In the genomic region with DNA sequence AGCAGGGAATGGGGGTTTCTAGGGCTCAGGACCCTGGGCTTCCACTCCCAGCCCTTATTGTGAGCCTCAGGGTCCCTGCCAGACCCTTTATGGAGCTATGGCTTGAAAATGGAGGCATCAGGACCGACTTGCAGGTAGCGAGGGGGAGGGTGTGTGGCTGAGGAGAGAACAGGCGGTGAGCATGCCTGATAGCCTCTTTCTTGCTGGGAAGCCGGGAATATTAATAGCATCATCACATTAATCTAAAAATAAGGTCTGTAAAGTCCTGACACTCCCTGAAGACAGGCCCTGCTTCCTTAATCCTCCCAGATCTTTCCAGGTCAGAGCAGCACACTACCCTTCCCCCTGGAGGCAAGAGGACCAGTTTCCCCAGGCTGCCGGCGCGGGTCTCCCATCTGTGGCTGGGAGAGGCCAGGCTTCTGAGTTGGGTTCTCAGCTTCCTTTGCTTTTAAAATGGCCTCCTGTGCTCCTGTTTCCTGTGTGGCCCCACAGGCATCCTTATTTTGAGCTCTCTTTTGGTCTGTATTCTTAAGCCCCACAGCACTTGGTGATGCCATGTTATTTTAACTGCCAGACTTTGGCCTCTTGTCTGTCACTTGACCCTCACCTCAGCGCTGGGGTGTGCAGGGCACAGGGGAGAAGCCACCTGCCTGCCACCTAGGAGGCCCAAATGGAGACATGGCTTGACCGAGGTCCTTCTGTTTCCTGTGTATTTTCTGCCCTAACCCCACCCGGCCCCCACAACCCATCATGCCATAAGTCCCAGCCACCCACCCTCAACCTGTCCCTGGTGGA, we compare ENCODE assay signal across 1 cellular context.
TF ChIP-seq lines count a peak whose summit lies in the region.

No MANE protein-coding gene starts in this region.

TF ChIP-seq in HEK293T, 16 proteins besides CTCF, POLR2A, EP300 and RAD21 (continued from another document):
- TF ChIP-seq FOXK2 (IDR thresholded peaks at IDR 0.05) (no peak), LEF1 (IDR thresholded peaks at IDR 0.05; ENCODE audit: borderline replicate concordance) (no peak), SUZ12 (IDR thresholded peaks at IDR 0.05) (no peak), CTBP1 (IDR thresholded peaks at IDR 0.05; ENCODE audit: borderline replicate concordance) (no peak), BHLHE40 (IDR thresholded peaks at IDR 0.05; ENCODE audit: borderline replicate concordance) (no peak)
TF ChIP-seq in HEK293T: peak in this region for 0.
